In the genomic region with DNA sequence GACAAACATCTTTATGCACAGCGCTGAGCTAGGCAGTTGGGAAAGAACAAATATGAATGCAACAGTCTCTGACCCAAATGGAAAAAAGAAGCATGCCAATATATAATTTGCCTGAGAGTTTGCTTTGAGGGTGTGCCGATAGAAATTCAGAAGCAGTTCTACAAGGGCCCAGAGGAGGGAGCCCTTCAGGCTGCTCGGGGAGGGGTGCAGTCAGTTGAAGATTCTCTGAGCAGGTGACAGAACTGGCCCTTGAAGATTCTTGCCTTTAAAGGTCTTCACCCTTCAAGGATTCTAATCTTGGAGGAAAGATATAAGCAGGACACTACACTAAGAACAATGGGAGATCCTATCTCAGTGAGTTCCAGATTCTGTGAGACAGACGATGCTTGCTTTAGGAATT, we compare ENCODE assay signal across 9 cellular contexts. TPM values are rescaled to one million over a fixed set of nuclear protein-coding genes. Genes with fewer than 3 reads are reported as not detected.
DNase-seq lines count a peak whose midpoint lies in the region; ATAC-seq and TF ChIP-seq lines count a peak whose summit lies in the region.
"Had no signal": no experiment of that assay in that cellular context is flagged by ENCODE, and none has a peak within 500 bp of the region (broad histone marks: within the 10 kb centered on the region; RNA-seq: fewer than 3 reads in every experiment).

No MANE protein-coding gene starts in this region.

- POLR2A ChIA-PET in activated CD8-positive, alpha-beta T cell treated with anti-CD3 and anti-CD28 coated beads for 36 hours (lab: Charles Lee): no interaction called here
- POLR2A ChIA-PET in activated CD8-positive, alpha-beta T cell treated with anti-CD3 and anti-CD28 coated beads, Interleukin-2, amount 10 ng/mL, durations not matched to agents 7 days and 5 days (lab: Charles Lee): no interaction called here

- intact Hi-C loops in activated CD8-positive, alpha-beta T cell treated with anti-CD3 and anti-CD28 coated beads for 36 hours (cut with micrococcal nuclease): no loop called here
- intact Hi-C loops in mammary epithelial cell (cut with micrococcal nuclease): loop anchor here (1.0 to 5.0 kb wide), 5 partner anchors 267 to 557 kb away; no protein-coding TSS in a partner anchor

- H3K9me3 Mint-ChIP-seq in activated CD8-positive, alpha-beta T cell treated with anti-CD3 and anti-CD28 coated beads for 36 hours: no peaks in the 10 kb centered on the region
- H3K9me3 Mint-ChIP-seq in activated CD8-positive, alpha-beta T cell treated with anti-CD3 and anti-CD28 coated beads, Interleukin-2, amount 10 ng/mL, durations not matched to agents 7 days and 5 days (ENCODE audit: insufficient read depth): no peaks in the 10 kb centered on the region

- H3K79me2 ChIP-seq in KMS-11 (ENCODE audit: insufficient read depth, low read depth) (no peaks in the 10 kb centered on the region), mammary epithelial cell (ENCODE audit: insufficient read depth, low read length) (no peaks in the 10 kb centered on the region)

- no peaks in the 10 kb centered on the region for H3K4me1 ChIP-seq in KMS-11 (ENCODE audit: low read depth, poor library complexity, severe bottlenecking)
- H3K4me1 ChIP-seq in mammary epithelial cell (ENCODE audit: insufficient read depth, low read length): peaks cover 18% of the 10 kb centered on the region

- H3K9me3 ChIP-seq in mammary epithelial cell (replicated peaks; ENCODE audit: insufficient read depth, low read length): no peaks in the 10 kb centered on the region

- H2AFZ ChIP-seq in KMS-11 (ENCODE audit: low read depth) (no peak overlapping the region), mammary epithelial cell (ENCODE audit: low read depth, low read length) (no peak overlapping the region)

- H3K27ac Mint-ChIP-seq in activated CD8-positive, alpha-beta T cell treated with anti-CD3 and anti-CD28 coated beads for 36 hours: no peak overlapping the region
- no peak overlapping the region for H3K27ac Mint-ChIP-seq in activated CD8-positive, alpha-beta T cell treated with anti-CD3 and anti-CD28 coated beads, Interleukin-2, amount 10 ng/mL, durations not matched to agents 7 days and 5 days
- H3K27ac Mint-ChIP-seq: activated naive CD8-positive, alpha-beta T cell had no signal

- H4K20me1 ChIP-seq in KMS-11 (ENCODE audit: insufficient read depth) (no peaks in the 10 kb centered on the region), mammary epithelial cell (ENCODE audit: insufficient read depth, low read length) (no peaks in the 10 kb centered on the region)

- in situ Hi-C loops in mammary epithelial cell (cut with MboI; ENCODE audit: low sequenced_read_pairs in 2 of 2): loop anchor here (10.0 to 25.0 kb wide), 3 partner anchors 337 to 563 kb away; no protein-coding TSS in a partner anchor

- H3K4me3 ChIP-seq in KMS-11 (IDR thresholded peaks at IDR 0.05; ENCODE audit: insufficient read depth, low read depth, low read length): no peak overlapping the region
- no peak overlapping the region for H3K4me3 ChIP-seq in mammary epithelial cell (replicated peaks in 1 of 3; ENCODE audit: insufficient read depth in 1 of 3, low read depth in 2 of 3, low read length in 3 of 3)

- BruUV-seq in mammary epithelial cell (replicated peaks; lab: Mats Ljungman, UMichigan): no TSS peak

- no peak for ATAC-seq in activated CD8-positive, alpha-beta T cell treated with anti-CD3 and anti-CD28 coated beads for 36 hours
- no peak for ATAC-seq in activated CD8-positive, alpha-beta T cell treated with anti-CD3 and anti-CD28 coated beads, Interleukin-2, amount 10 ng/mL, durations not matched to agents 7 days and 5 days
- no peak for ATAC-seq in GM18858 (IDR thresholded peaks at IDR 0.05; ENCODE audit: unreplicated experiment)

- CTCF ChIA-PET in activated CD8-positive, alpha-beta T cell treated with anti-CD3 and anti-CD28 coated beads for 36 hours (lab: Charles Lee): interaction anchor here (0.7 to 1.3 kb wide), 2 partner anchors 24 to 422 kb away, joined by 3 read pairs; no protein-coding TSS in a partner anchor
- CTCF ChIA-PET in activated CD8-positive, alpha-beta T cell treated with anti-CD3 and anti-CD28 coated beads, Interleukin-2, amount 10 ng/mL, durations not matched to agents 7 days and 5 days (lab: Charles Lee): no interaction called here
- CTCF ChIA-PET in mammary epithelial cell (lab: Charles Lee; ENCODE audit: low non-redundant PET): no interaction called here

- WGBS in mammary epithelial cell (ENCODE audit: low coverage, missing lambda C conversion rate): 59% methylated on average over 4 of the region's 4 CpGs

- DNase-seq in activated CD8-positive, alpha-beta T cell treated with anti-CD3 and anti-CD28 coated beads for 36 hours: peak; percentile 16
- DNase-seq in activated CD8-positive, alpha-beta T cell treated with anti-CD3 and anti-CD28 coated beads, Interleukin-2, amount 10 ng/mL, durations not matched to agents 7 days and 5 days: no peak
- DNase-seq in mammary epithelial cell (no peak), midbrain (lab: John Stamatoyannopoulos, UW) (peak; percentile 22), putamen (ENCODE audit: low spot score) (no peak), GF-D8 (lab: John Stamatoyannopoulos, UW) (no peak)

- H3K27ac ChIP-seq in KMS-11 (no peak overlapping the region), mammary epithelial cell (ENCODE audit: insufficient read depth, low read depth, low read length) (no peak overlapping the region)

- dilution Hi-C loops in mammary epithelial cell (cut with HindIII; ENCODE audit: low sequenced_read_pairs): no loop called here

- no peaks in the 10 kb centered on the region for H3K36me3 Mint-ChIP-seq in activated CD8-positive, alpha-beta T cell treated with anti-CD3 and anti-CD28 coated beads for 36 hours (ENCODE audit: low read depth)
- no peaks in the 10 kb centered on the region for H3K36me3 Mint-ChIP-seq in activated CD8-positive, alpha-beta T cell treated with anti-CD3 and anti-CD28 coated beads, Interleukin-2, amount 10 ng/mL, durations not matched to agents 7 days and 5 days (ENCODE audit: low read depth)
- H3K36me3 Mint-ChIP-seq: activated naive CD8-positive, alpha-beta T cell had no signal

- TF ChIP-seq CTCF in activated CD8-positive, alpha-beta T cell treated with anti-CD3 and anti-CD28 coated beads for 36 hours (IDR thresholded peaks at IDR 0.05): peak; percentile 38
- TF ChIP-seq CTCF in KMS-11 (conservative IDR thresholded peaks at IDR 0.05; ENCODE audit: low read depth, low read length) (peak; percentile 66), mammary epithelial cell (conservative IDR thresholded peaks at IDR 0.05 in 1 of 2, IDR thresholded peaks at IDR 0.05 in 1 of 2; ENCODE audit: extremely low read depth in 1 of 2, insufficient read depth in 1 of 2, low read depth in 1 of 2, low read length in 2 of 2) (peak; percentile 69 to 79)

- H3K4me1 Mint-ChIP-seq in activated CD8-positive, alpha-beta T cell treated with anti-CD3 and anti-CD28 coated beads for 36 hours (ENCODE audit: low read depth): no peaks in the 10 kb centered on the region
- peaks cover 3% of the 10 kb centered on the region for H3K4me1 Mint-ChIP-seq in activated CD8-positive, alpha-beta T cell treated with anti-CD3 and anti-CD28 coated beads, Interleukin-2, amount 10 ng/mL, durations not matched to agents 7 days and 5 days (ENCODE audit: low read depth)

- H3K4me3 Mint-ChIP-seq in activated CD8-positive, alpha-beta T cell treated with anti-CD3 and anti-CD28 coated beads for 36 hours: no peak overlapping the region
- no peak overlapping the region for H3K4me3 Mint-ChIP-seq in activated CD8-positive, alpha-beta T cell treated with anti-CD3 and anti-CD28 coated beads, Interleukin-2, amount 10 ng/mL, durations not matched to agents 7 days and 5 days
- H3K4me3 Mint-ChIP-seq: activated naive CD8-positive, alpha-beta T cell had no signal

- H3K36me3 ChIP-seq in KMS-11 (ENCODE audit: insufficient read depth): no peaks in the 10 kb centered on the region
- H3K36me3 ChIP-seq in mammary epithelial cell (ENCODE audit: insufficient read depth, low read length): no peaks in the 10 kb centered on the region

- H3K9ac ChIP-seq in KMS-11: no peak overlapping the region
- no peak overlapping the region for H3K9ac ChIP-seq in mammary epithelial cell (ENCODE audit: insufficient read depth, low read length)

- peaks cover 43% of the 10 kb centered on the region for H3K27me3 Mint-ChIP-seq in activated CD8-positive, alpha-beta T cell treated with anti-CD3 and anti-CD28 coated beads for 36 hours
- peaks cover 33% of the 10 kb centered on the region for H3K27me3 Mint-ChIP-seq in activated CD8-positive, alpha-beta T cell treated with anti-CD3 and anti-CD28 coated beads, Interleukin-2, amount 10 ng/mL, durations not matched to agents 7 days and 5 days (ENCODE audit: low read depth)

- H3K4me2 ChIP-seq in KMS-11: no peak overlapping the region
- H3K4me2 ChIP-seq in mammary epithelial cell (ENCODE audit: insufficient read depth, low read depth, low read length): no peak overlapping the region

- H3K27me3 ChIP-seq in KMS-11 (ENCODE audit: insufficient read depth, low read depth): no peaks in the 10 kb centered on the region; the same call in 1 of the 2 replicates
- H3K27me3 ChIP-seq in mammary epithelial cell (ENCODE audit: insufficient read depth, low read length): peaks cover 6% of the 10 kb centered on the region

RNA-seq across cellular contexts. Expression of a gene that starts 3.7 kb away (rescaled TPM):
- total RNA-seq in activated CD8-positive, alpha-beta T cell treated with anti-CD3 and anti-CD28 coated beads for 36 hours: not detected
- not detected for total RNA-seq in activated CD8-positive, alpha-beta T cell treated with anti-CD3 and anti-CD28 coated beads, Interleukin-2, amount 10 ng/mL, durations not matched to agents 7 days and 5 days
- under 1 TPM in 1 of 2 donors, not detected in 1; 0.33 TPM for total RNA-seq in mammary epithelial cell
- 0.06 TPM for polyA plus RNA-seq in mammary epithelial cell
- not detected for polyA minus RNA-seq in mammary epithelial cell

Comparison
In these comparisons a context has a peak if more than half of its experiments do, and no peak if none do; other contexts are left out.
1. DNase-seq: peak in activated CD8-positive, alpha-beta T cell treated with anti-CD3 and anti-CD28 coated beads for 36 hours (single experiment) and midbrain (single experiment); none in activated CD8-positive, alpha-beta T cell treated with anti-CD3 and anti-CD28 coated beads, Interleukin-2, amount 10 ng/mL, durations not matched to agents 7 days and 5 days (single experiment), mammary epithelial cell (single experiment), putamen (single experiment) and GF-D8 (single experiment).
2. Peak in every context shown above with its lines, with median percentiles within 50 percentile points of each other: CTCF ChIP-seq.